In genomic region chr17:48074322-48075054, GRCh38 we compare ENCODE assay signal across 8 cellular contexts. TPM values are rescaled to one million over a fixed set of nuclear protein-coding genes. Genes with fewer than 3 reads are reported as not detected.
DNase-seq lines count a peak whose midpoint lies in the region; ATAC-seq, FAIRE-seq and TF ChIP-seq lines count a peak whose summit lies in the region.

No MANE protein-coding gene starts in this region.

- H2AFZ ChIP-seq in HepG2 (ENCODE audit: low read length): no peak overlapping the region

- TF ChIP-seq RAD21 in HepG2 (CRISPR knock-in tag; IDR thresholded peaks at IDR 0.05): peak; percentile 89

- TF ChIP-seq EP300 in HepG2 (IDR thresholded peaks at IDR 0.05; ENCODE audit: low read depth in 2 of 2, low read length in 2 of 2) (no peak), HepG2 (CRISPR knock-in tag; IDR thresholded peaks at IDR 0.05; ENCODE audit: borderline replicate concordance) (no peak)

- H3K9ac ChIP-seq in HepG2 (ENCODE audit: insufficient read depth, low read depth, low read length): no peak overlapping the region

- POLR2A ChIA-PET in HepG2 (lab: Yijun Ruan, JAX): interaction anchor here (3.4 kb wide), 1 partner anchor 26 kb away, joined by 15 read pairs; the partner anchor contains the start of gene NFE2L1

- no peaks in the 10 kb centered on the region for H3K79me2 ChIP-seq in HepG2 (ENCODE audit: insufficient read depth, low read length)

- 79% methylated on average over 4 of the region's 4 CpGs for WGBS in HepG2 (ENCODE audit: low lambda C conversion rate)

- peaks cover under 1% of the 10 kb centered on the region; the same call in 1 of the 2 replicates for H4K20me1 ChIP-seq in HepG2 (ENCODE audit: insufficient read depth, low read length)

- CTCF ChIA-PET in HepG2 (lab: Yijun Ruan, JAX; ENCODE audit: low intra/inter-chr PET ratio, low total read pairs): interaction anchor here (0.7 to 5.4 kb wide), 6 partner anchors 10 to 64 kb away, joined by 3 to 127 read pairs (median 6); partner anchors contain the start of genes COPZ2 and NFE2L1

- DNase-seq in activated gamma-delta T cell treated with Interleukin-2 at 50 U/mL for 16 hours (peak; percentile 75), activated gamma-delta T cell (lab: John Stamatoyannopoulos, UW) (no peak), NCI-H2196 (lab: John Stamatoyannopoulos, UW; ENCODE audit: unreplicated experiment) (peak; percentile 78), cerebellum (ENCODE audit: low spot score) (peak; percentile 75), HepG2 (ENCODE audit: low spot score) (peak; percentile 75)
- peak; percentile 55 for DNase-seq in activated CD4-positive, alpha-beta T cell treated with anti-CD3 and anti-CD28 coated beads for 1 hour
- DNase-seq in stimulated activated CD4-positive, alpha-beta T cell treated with anti-CD3 and anti-CD28 coated beads, TNF-alpha, amount 100 ng/mL, for 1 hour (ENCODE audit: low read depth in 3 of 3, low spot score in 1 of 3): peak; percentile 51 to 55 (median 54)

- peak; percentile 87 for TF ChIP-seq CTCF in HepG2 (CRISPR knock-in tag; IDR thresholded peaks at IDR 0.05)

- no peak overlapping the region for H3K4me3 ChIP-seq in HepG2 (replicated peaks in 1 of 3; ENCODE audit: insufficient read depth in 1 of 3, low read depth in 2 of 3, low read length in 3 of 3)

- H3K27ac ChIP-seq in HepG2 (ENCODE audit: extremely low read length, insufficient read depth, low read length): no peak overlapping the region

- no peaks in the 10 kb centered on the region for H3K27me3 ChIP-seq in HepG2 (ENCODE audit: control insufficient read depth in 1 of 2, insufficient read depth in 2 of 2, low read length in 2 of 2)

- no peaks in the 10 kb centered on the region for H3K9me3 ChIP-seq in HepG2 (ENCODE audit: low read length)

- in situ Hi-C loops in HepG2 (cut with HindIII; ENCODE audit: extremely low pct_ligation_motif_present, low pct_unique_long_range_greater_than_20kb): loop anchor here (5.0 kb wide), 1 partner anchor 47 kb away; no protein-coding TSS in a partner anchor

- no TSS peak for BruUV-seq in HepG2 (replicated peaks; lab: Mats Ljungman, UMichigan)

- peaks cover 12 to 48% of the 10 kb centered on the region in 2 experiments for H3K36me3 ChIP-seq in HepG2 (replicated peaks in 1 of 2; ENCODE audit: control insufficient read depth in 1 of 2, insufficient read depth in 2 of 2, low read length in 2 of 2)

- peak; percentile 67 for FAIRE-seq in HepG2 (lab: Jason Lieb, UNC)

- ATAC-seq in HepG2 (peak; percentile 86), GM21360 (IDR thresholded peaks at IDR 0.05; ENCODE audit: unreplicated experiment) (no peak)

- no peak for TF ChIP-seq POLR2A in HepG2 (IDR thresholded peaks at IDR 0.05; ENCODE audit: insufficient read depth in 1 of 2, low read depth in 2 of 2, low read length in 2 of 2)

- no peak overlapping the region for H3K4me2 ChIP-seq in HepG2 (ENCODE audit: low read depth, low read length)

- intact Hi-C loops in HepG2 (cut with micrococcal nuclease; ENCODE audit: unreplicated experiment): loop anchor here (1.0 to 2.0 kb wide), 3 partner anchors 22 to 49 kb away; partner anchors contain the start of gene COPZ2

- H3K4me1 ChIP-seq in HepG2 (ENCODE audit: insufficient read depth, low read length): 0 out of 2 replicates have a peak, but pooled peaks cover 8% of the 10 kb centered on the region

RNA-seq across cellular contexts. Expression of gene NFE2L1, which starts 26.3 kb away (rescaled TPM):
- total RNA-seq in cerebellum: 45.1 TPM
- total RNA-seq in HepG2 (2016; rRNA removed; fragmentation: Illumina TruSeq; extraction: Trizol): 53.7 and 67.0 TPM in 2 replicates
- 4.7 and 5.3 TPM in 2 replicates for total RNA-seq in HepG2 (2016; cell fraction: cytosol; rRNA removed; fragmentation: Illumina TruSeq; extraction: Trizol; ENCODE audit: low read depth)
- total RNA-seq in HepG2 (2016; cell fraction: insoluble cytoplasmic fraction; rRNA removed; fragmentation: Illumina TruSeq; extraction: Trizol): 48.3 and 75.7 TPM in 2 replicates
- 18.1 and 20.9 TPM in 2 replicates for total RNA-seq in HepG2 (2016; cell fraction: membrane; rRNA removed; fragmentation: Illumina TruSeq; extraction: Trizol)
- 60.7 and 74.8 TPM in 2 replicates for total RNA-seq in HepG2 (2016; cell fraction: nucleus; rRNA removed; fragmentation: Illumina TruSeq; extraction: Trizol)
- polyA plus RNA-seq in HepG2 (2011; rRNA removed): 234 and 278 TPM in 2 replicates
- polyA plus RNA-seq in HepG2 (2011; cell fraction: cytosol; rRNA removed): 165 and 176 TPM in 2 replicates
- polyA plus RNA-seq in HepG2 (2011; cell fraction: nucleus; rRNA removed): 160 and 175 TPM in 2 replicates
- 180 and 241 TPM in 2 replicates for polyA plus RNA-seq in HepG2 (2012)
- 4.2 and 4.4 TPM in 2 replicates for polyA plus RNA-seq in HepG2 (2016; cell fraction: cytosol; fragmentation: Illumina TruSeq; extraction: Trizol; ENCODE audit: low read depth)
- polyA plus RNA-seq in HepG2 (2016; cell fraction: insoluble cytoplasmic fraction; fragmentation: Illumina TruSeq; extraction: Trizol; ENCODE audit: low read depth): 37.5 and 44.9 TPM in 2 replicates
- polyA plus RNA-seq in HepG2 (2016; cell fraction: membrane; fragmentation: Illumina TruSeq; extraction: Trizol; ENCODE audit: low read depth): 11.3 and 11.8 TPM in 2 replicates
- 92.7 and 103 TPM in 2 replicates for polyA plus RNA-seq in HepG2 (2016; cell fraction: nucleus; fragmentation: Illumina TruSeq; extraction: Trizol; ENCODE audit: insufficient read depth, low read depth)
- 108 and 333 TPM in 2 replicates for polyA minus RNA-seq in HepG2 (2011; rRNA and poly(A)+ RNA removed; ENCODE audit: low replicate concordance)
- polyA minus RNA-seq in HepG2 (2011; cell fraction: cytosol; rRNA and poly(A)+ RNA removed): 114 and 124 TPM in 2 replicates
- polyA minus RNA-seq in HepG2 (2011; cell fraction: nucleus; rRNA and poly(A)+ RNA removed): 57.3 and 65.6 TPM in 2 replicates

RNA-seq across cellular contexts. Expression of gene CBX1, which starts 26.8 kb away (rescaled TPM):
- total RNA-seq in cerebellum: 65.9 TPM
- total RNA-seq in HepG2 (2016; rRNA removed; fragmentation: Illumina TruSeq; extraction: Trizol): 108 and 143 TPM in 2 replicates
- 16.2 and 17.8 TPM in 2 replicates for total RNA-seq in HepG2 (2016; cell fraction: cytosol; rRNA removed; fragmentation: Illumina TruSeq; extraction: Trizol; ENCODE audit: low read depth)
- total RNA-seq in HepG2 (2016; cell fraction: insoluble cytoplasmic fraction; rRNA removed; fragmentation: Illumina TruSeq; extraction: Trizol): 108 and 140 TPM in 2 replicates
- total RNA-seq in HepG2 (2016; cell fraction: membrane; rRNA removed; fragmentation: Illumina TruSeq; extraction: Trizol): 67.2 and 72.5 TPM in 2 replicates
- total RNA-seq in HepG2 (2016; cell fraction: nucleus; rRNA removed; fragmentation: Illumina TruSeq; extraction: Trizol): 42.1 and 47.3 TPM in 2 replicates
- 14.1 and 17.8 TPM in 2 replicates for polyA plus RNA-seq in HepG2 (2011; rRNA removed)
- polyA plus RNA-seq in HepG2 (2011; cell fraction: cytosol; rRNA removed): 10.3 and 14.7 TPM in 2 replicates
- 6.8 and 9.2 TPM in 2 replicates for polyA plus RNA-seq in HepG2 (2011; cell fraction: nucleus; rRNA removed)
- polyA plus RNA-seq in HepG2 (2012): 50.0 and 59.7 TPM in 2 replicates
- polyA plus RNA-seq in HepG2 (2016; cell fraction: cytosol; fragmentation: Illumina TruSeq; extraction: Trizol; ENCODE audit: low read depth): 17.9 and 19.4 TPM in 2 replicates
- 155 TPM in 2 replicates for polyA plus RNA-seq in HepG2 (2016; cell fraction: insoluble cytoplasmic fraction; fragmentation: Illumina TruSeq; extraction: Trizol; ENCODE audit: low read depth)
- 52.8 TPM in 2 replicates for polyA plus RNA-seq in HepG2 (2016; cell fraction: membrane; fragmentation: Illumina TruSeq; extraction: Trizol; ENCODE audit: low read depth)
- polyA plus RNA-seq in HepG2 (2016; cell fraction: nucleus; fragmentation: Illumina TruSeq; extraction: Trizol; ENCODE audit: insufficient read depth, low read depth): 70.7 and 71.8 TPM in 2 replicates
- polyA minus RNA-seq in HepG2 (2011; rRNA and poly(A)+ RNA removed; ENCODE audit: low replicate concordance): 6.5 and 6.7 TPM in 2 replicates
- polyA minus RNA-seq in HepG2 (2011; cell fraction: cytosol; rRNA and poly(A)+ RNA removed): 12.5 and 14.1 TPM in 2 replicates
- 9.0 and 9.3 TPM in 2 replicates for polyA minus RNA-seq in HepG2 (2011; cell fraction: nucleus; rRNA and poly(A)+ RNA removed)

RNA-seq across cellular contexts. Expression of gene SNX11, which starts 33.1 kb away (rescaled TPM):
- total RNA-seq in cerebellum: 8.7 TPM
- 14.0 and 15.9 TPM in 2 replicates for total RNA-seq in HepG2 (2016; rRNA removed; fragmentation: Illumina TruSeq; extraction: Trizol)
- total RNA-seq in HepG2 (2016; cell fraction: cytosol; rRNA removed; fragmentation: Illumina TruSeq; extraction: Trizol; ENCODE audit: low read depth): 6.2 and 6.3 TPM in 2 replicates
- total RNA-seq in HepG2 (2016; cell fraction: insoluble cytoplasmic fraction; rRNA removed; fragmentation: Illumina TruSeq; extraction: Trizol): 13.8 and 15.9 TPM in 2 replicates
- total RNA-seq in HepG2 (2016; cell fraction: membrane; rRNA removed; fragmentation: Illumina TruSeq; extraction: Trizol): 14.3 and 16.5 TPM in 2 replicates
- 11.5 and 12.4 TPM in 2 replicates for total RNA-seq in HepG2 (2016; cell fraction: nucleus; rRNA removed; fragmentation: Illumina TruSeq; extraction: Trizol)
- 12.9 and 14.0 TPM in 2 replicates for polyA plus RNA-seq in HepG2 (2011; rRNA removed)
- polyA plus RNA-seq in HepG2 (2011; cell fraction: cytosol; rRNA removed): 11.7 and 14.4 TPM in 2 replicates
- polyA plus RNA-seq in HepG2 (2011; cell fraction: nucleus; rRNA removed): 10.4 and 12.3 TPM in 2 replicates
- polyA plus RNA-seq in HepG2 (2012): 9.6 and 9.7 TPM in 2 replicates
- polyA plus RNA-seq in HepG2 (2016; cell fraction: cytosol; fragmentation: Illumina TruSeq; extraction: Trizol; ENCODE audit: low read depth): 4.2 TPM in 2 replicates
- polyA plus RNA-seq in HepG2 (2016; cell fraction: insoluble cytoplasmic fraction; fragmentation: Illumina TruSeq; extraction: Trizol; ENCODE audit: low read depth): 17.1 and 18.0 TPM in 2 replicates
- 11.9 and 13.2 TPM in 2 replicates for polyA plus RNA-seq in HepG2 (2016; cell fraction: membrane; fragmentation: Illumina TruSeq; extraction: Trizol; ENCODE audit: low read depth)
- polyA plus RNA-seq in HepG2 (2016; cell fraction: nucleus; fragmentation: Illumina TruSeq; extraction: Trizol; ENCODE audit: insufficient read depth, low read depth): 19.4 and 22.2 TPM in 2 replicates
- polyA minus RNA-seq in HepG2 (2011; rRNA and poly(A)+ RNA removed; ENCODE audit: low replicate concordance): 14.4 and 17.8 TPM in 2 replicates
- 6.2 and 7.3 TPM in 2 replicates for polyA minus RNA-seq in HepG2 (2011; cell fraction: cytosol; rRNA and poly(A)+ RNA removed)
- 11.1 and 12.1 TPM in 2 replicates for polyA minus RNA-seq in HepG2 (2011; cell fraction: nucleus; rRNA and poly(A)+ RNA removed)

RNA-seq across cellular contexts. Expression of gene COPZ2, which starts 36.9 kb away (rescaled TPM):
- total RNA-seq in cerebellum (2.9 TPM), HepG2 (2016; rRNA removed; fragmentation: Illumina TruSeq; extraction: Trizol) (0.74 and 1.5 TPM in 2 replicates)
- 0.81 and 1.5 TPM in 2 replicates for total RNA-seq in HepG2 (2016; cell fraction: cytosol; rRNA removed; fragmentation: Illumina TruSeq; extraction: Trizol; ENCODE audit: low read depth)
- 0.91 TPM in 1 of 2 replicates, not detected in the other for total RNA-seq in HepG2 (2016; cell fraction: insoluble cytoplasmic fraction; rRNA removed; fragmentation: Illumina TruSeq; extraction: Trizol)
- 0.96 and 1.8 TPM in 2 replicates for total RNA-seq in HepG2 (2016; cell fraction: membrane; rRNA removed; fragmentation: Illumina TruSeq; extraction: Trizol)
- 1.4 TPM in 1 of 2 replicates, not detected in the other for total RNA-seq in HepG2 (2016; cell fraction: nucleus; rRNA removed; fragmentation: Illumina TruSeq; extraction: Trizol)
- 0.48 and 0.61 TPM in 2 replicates for polyA plus RNA-seq in HepG2 (2011; rRNA removed)
- polyA plus RNA-seq in HepG2 (2011; cell fraction: cytosol; rRNA removed): 0.48 and 0.96 TPM in 2 replicates
- polyA plus RNA-seq in HepG2 (2011; cell fraction: nucleus; rRNA removed): 0.68 and 0.90 TPM in 2 replicates
- polyA plus RNA-seq in HepG2 (2012): 0.63 and 1.8 TPM in 2 replicates
- 2.3 and 2.4 TPM in 2 replicates for polyA plus RNA-seq in HepG2 (2016; cell fraction: cytosol; fragmentation: Illumina TruSeq; extraction: Trizol; ENCODE audit: low read depth)
- 0.87 and 4.9 TPM in 2 replicates for polyA plus RNA-seq in HepG2 (2016; cell fraction: insoluble cytoplasmic fraction; fragmentation: Illumina TruSeq; extraction: Trizol; ENCODE audit: low read depth)
- polyA plus RNA-seq in HepG2 (2016; cell fraction: membrane; fragmentation: Illumina TruSeq; extraction: Trizol; ENCODE audit: low read depth): 1.1 and 2.1 TPM in 2 replicates
- 2.4 TPM in 1 of 2 replicates, not detected in the other for polyA plus RNA-seq in HepG2 (2016; cell fraction: nucleus; fragmentation: Illumina TruSeq; extraction: Trizol; ENCODE audit: insufficient read depth, low read depth)
- polyA minus RNA-seq in HepG2 (2011; rRNA and poly(A)+ RNA removed; ENCODE audit: low replicate concordance): 0.50 and 0.94 TPM in 2 replicates
- polyA minus RNA-seq in HepG2 (2011; cell fraction: cytosol; rRNA and poly(A)+ RNA removed): not detected in 2 replicates
- 0.77 TPM in 1 of 2 replicates, not detected in the other for polyA minus RNA-seq in HepG2 (2011; cell fraction: nucleus; rRNA and poly(A)+ RNA removed)
